Comparison of ENCODE assay signal across 9 cellular contexts in the genomic region with DNA sequence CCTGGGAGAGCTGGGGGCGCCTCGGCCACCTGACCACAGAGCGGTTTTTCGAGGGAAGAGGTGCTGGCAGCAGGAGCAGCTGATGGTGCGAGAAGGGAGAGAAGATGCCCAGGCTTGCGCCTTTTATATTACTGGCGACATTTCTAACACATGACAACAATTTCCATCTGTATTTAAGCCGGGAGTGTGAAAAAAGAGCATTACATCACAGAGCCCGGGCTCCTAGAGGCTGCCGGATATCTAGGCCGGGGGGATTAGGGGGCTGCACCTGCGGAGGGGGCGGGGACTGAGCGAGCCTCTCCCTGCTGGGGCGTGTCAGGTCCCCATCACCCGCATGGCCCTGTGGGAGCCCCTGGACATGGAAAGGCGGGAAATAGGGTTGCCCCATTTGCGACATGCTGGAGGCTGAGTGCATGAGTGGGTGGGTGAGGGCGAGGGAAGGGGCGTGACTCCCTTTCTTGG.
DNase-seq lines count a peak whose midpoint lies in the region; ATAC-seq and TF ChIP-seq lines count a peak whose summit lies in the region.
"Had no signal": no experiment of that assay in that cellular context is flagged by ENCODE, and none has a peak within 500 bp of the region (broad histone marks: within the 10 kb centered on the region; RNA-seq: fewer than 3 reads in every experiment).

No MANE protein-coding gene starts in this region.

- intact Hi-C loops in mammary epithelial cell (cut with micrococcal nuclease), result no loop called here
- intact Hi-C loops in naive thymus-derived CD4-positive, alpha-beta T cell (cut with micrococcal nuclease), result no loop called here

- no peak for DNase-seq in HFFc6
- DNase-seq in mammary epithelial cell, result no peak
- no peak for DNase-seq in stimulated activated effector memory CD8-positive, alpha-beta T cell treated with anti-CD3 and anti-CD28 coated beads, Interleukin-12 subunit alpha, Interleukin-12 subunit beta, amount 100 ng/mL, for 72 hours (ENCODE audit: low spot score in 2 of 2)
- no peak for DNase-seq in hepatic stellate cell (ENCODE audit: low spot score)
- no peak for DNase-seq in activated CD4-positive, alpha-beta T cell treated with anti-CD3 and anti-CD28 coated beads, Interleukin-2, amount 50 U/mL, for 48 hours
- DNase-seq in naive thymus-derived CD4-positive, alpha-beta T cell, result no peak
- DNase-seq: T1000 had no signal

- no peaks in the 10 kb centered on the region for H4K20me1 ChIP-seq in mammary epithelial cell (ENCODE audit: insufficient read depth, low read length)

- peak overlapping the region in 1 of 3 experiments; percentile 43 for H3K4me3 ChIP-seq in mammary epithelial cell (replicated peaks in 1 of 3; ENCODE audit: insufficient read depth in 1 of 3, low read depth in 2 of 3, low read length in 3 of 3)
- peak overlapping the region; percentile 87 for H3K4me3 ChIP-seq in iPS-20b (ENCODE audit: low read length)
- H3K4me3 ChIP-seq in naive thymus-derived CD4-positive, alpha-beta T cell (ENCODE audit: low read length), result no peak overlapping the region

- POLR2A ChIA-PET in naive thymus-derived CD4-positive, alpha-beta T cell (lab: Charles Lee), result no interaction called here

- H3K79me2 ChIP-seq in mammary epithelial cell (ENCODE audit: insufficient read depth, low read length), result no peaks in the 10 kb centered on the region

- WGBS in mammary epithelial cell (ENCODE audit: low coverage, missing lambda C conversion rate), result 0% methylated on average over 1 of the region's 20 CpGs

- in situ Hi-C loops in mammary epithelial cell (cut with MboI; ENCODE audit: low sequenced_read_pairs in 2 of 2), result no loop called here

- H3K27ac Mint-ChIP-seq in HFFc6, result no peak overlapping the region
- H3K27ac Mint-ChIP-seq in stimulated activated effector memory CD8-positive, alpha-beta T cell treated with anti-CD3 and anti-CD28 coated beads, Interleukin-12 subunit alpha, Interleukin-12 subunit beta, amount 100 ng/mL, for 72 hours, result no peak overlapping the region
- H3K27ac Mint-ChIP-seq in naive thymus-derived CD4-positive, alpha-beta T cell, result peak overlapping the region in 1 of 9 donors; percentile 36

- no peaks in the 10 kb centered on the region for H3K9me3 Mint-ChIP-seq in HFFc6
- no peaks in the 10 kb centered on the region for H3K9me3 Mint-ChIP-seq in stimulated activated effector memory CD8-positive, alpha-beta T cell treated with anti-CD3 and anti-CD28 coated beads, Interleukin-12 subunit alpha, Interleukin-12 subunit beta, amount 100 ng/mL, for 72 hours
- peaks cover 0 to 11% (median 0%) of the 10 kb centered on the region in 11 donors for H3K9me3 Mint-ChIP-seq in naive thymus-derived CD4-positive, alpha-beta T cell

- CTCF ChIA-PET in mammary epithelial cell (lab: Charles Lee; ENCODE audit: low non-redundant PET), result no interaction called here
- CTCF ChIA-PET in naive thymus-derived CD4-positive, alpha-beta T cell (lab: Charles Lee), result no interaction called here

- peak overlapping the region; percentile 78; the same call in 1 of the 2 replicates for H3K4me3 Mint-ChIP-seq in HFFc6
- H3K4me3 Mint-ChIP-seq in stimulated activated effector memory CD8-positive, alpha-beta T cell treated with anti-CD3 and anti-CD28 coated beads, Interleukin-12 subunit alpha, Interleukin-12 subunit beta, amount 100 ng/mL, for 72 hours, result no peak overlapping the region
- H3K4me3 Mint-ChIP-seq in naive thymus-derived CD4-positive, alpha-beta T cell, result no peak overlapping the region

- H3K27me3 ChIP-seq in mammary epithelial cell (ENCODE audit: insufficient read depth, low read length), result no peaks in the 10 kb centered on the region
- peaks cover 10% of the 10 kb centered on the region for H3K27me3 ChIP-seq in iPS-20b (ENCODE audit: insufficient read depth, low read length)
- no peaks in the 10 kb centered on the region for H3K27me3 ChIP-seq in naive thymus-derived CD4-positive, alpha-beta T cell (ENCODE audit: control insufficient read depth in 2 of 2, insufficient read depth in 2 of 2, low read length in 2 of 2)

- TF ChIP-seq CTCF in HFFc6 (IDR thresholded peaks at IDR 0.05) (no peak), mammary epithelial cell (conservative IDR thresholded peaks at IDR 0.05 in 1 of 2, IDR thresholded peaks at IDR 0.05 in 1 of 2; ENCODE audit: extremely low read depth in 1 of 2, insufficient read depth in 1 of 2, low read depth in 1 of 2, low read length in 2 of 2) (no peak)

- H3K9me3 ChIP-seq in mammary epithelial cell (replicated peaks; ENCODE audit: insufficient read depth, low read length), result no peaks in the 10 kb centered on the region
- no peaks in the 10 kb centered on the region for H3K9me3 ChIP-seq in iPS-20b (ENCODE audit: insufficient read depth, low read depth, low read length)
- no peaks in the 10 kb centered on the region for H3K9me3 ChIP-seq in naive thymus-derived CD4-positive, alpha-beta T cell (ENCODE audit: control insufficient read depth in 2 of 3, low read length in 3 of 3)

- H3K36me3 ChIP-seq in mammary epithelial cell (ENCODE audit: insufficient read depth, low read length) (no peaks in the 10 kb centered on the region), iPS-20b (ENCODE audit: insufficient read depth, low read depth, low read length) (no peaks in the 10 kb centered on the region)
- no peaks in the 10 kb centered on the region for H3K36me3 ChIP-seq in naive thymus-derived CD4-positive, alpha-beta T cell (ENCODE audit: control insufficient read depth in 2 of 3, insufficient read depth in 3 of 3, low read length in 3 of 3)

- no peaks in the 10 kb centered on the region for H3K27me3 Mint-ChIP-seq in HFFc6 (ENCODE audit: insufficient read depth)
- H3K27me3 Mint-ChIP-seq in naive thymus-derived CD4-positive, alpha-beta T cell, result peaks cover 22 to 33% (median 30%) of the 10 kb centered on the region in 5 donors

- peaks cover 20% of the 10 kb centered on the region for H3K4me1 Mint-ChIP-seq in HFFc6 (ENCODE audit: low read depth)
- H3K4me1 Mint-ChIP-seq in stimulated activated effector memory CD8-positive, alpha-beta T cell treated with anti-CD3 and anti-CD28 coated beads, Interleukin-12 subunit alpha, Interleukin-12 subunit beta, amount 100 ng/mL, for 72 hours, result no peaks in the 10 kb centered on the region
- H3K4me1 Mint-ChIP-seq in naive thymus-derived CD4-positive, alpha-beta T cell, result no peaks in the 10 kb centered on the region

- BruUV-seq in mammary epithelial cell (replicated peaks; lab: Mats Ljungman, UMichigan), result no TSS peak

- peak overlapping the region; percentile 93 for H3K4me2 ChIP-seq in mammary epithelial cell (ENCODE audit: insufficient read depth, low read depth, low read length)

- peak overlapping the region; percentile 88 for H2AFZ ChIP-seq in mammary epithelial cell (ENCODE audit: low read depth, low read length)

- no peaks in the 10 kb centered on the region for H3K36me3 Mint-ChIP-seq in HFFc6 (ENCODE audit: low read depth)
- H3K36me3 Mint-ChIP-seq in stimulated activated effector memory CD8-positive, alpha-beta T cell treated with anti-CD3 and anti-CD28 coated beads, Interleukin-12 subunit alpha, Interleukin-12 subunit beta, amount 100 ng/mL, for 72 hours, result no peaks in the 10 kb centered on the region
- no peaks in the 10 kb centered on the region for H3K36me3 Mint-ChIP-seq in naive thymus-derived CD4-positive, alpha-beta T cell

- H3K27ac ChIP-seq in mammary epithelial cell (ENCODE audit: insufficient read depth, low read depth, low read length), result no peak overlapping the region
- H3K27ac ChIP-seq in iPS-20b (ENCODE audit: low read length), result peak overlapping the region; percentile 100
- no peak overlapping the region for H3K27ac ChIP-seq in naive thymus-derived CD4-positive, alpha-beta T cell (ENCODE audit: low read depth, low read length)

- H3K4me1 ChIP-seq in mammary epithelial cell (ENCODE audit: insufficient read depth, low read length) (peaks cover 7% of the 10 kb centered on the region), iPS-20b (ENCODE audit: insufficient read depth, low read length) (peaks cover 43% of the 10 kb centered on the region)
- no peaks in the 10 kb centered on the region for H3K4me1 ChIP-seq in naive thymus-derived CD4-positive, alpha-beta T cell (ENCODE audit: control insufficient read depth in 2 of 2, insufficient read depth in 2 of 2, low read length in 2 of 2)

- ATAC-seq in stimulated activated effector memory CD8-positive, alpha-beta T cell treated with anti-CD3 and anti-CD28 coated beads, Interleukin-12 subunit alpha, Interleukin-12 subunit beta, amount 100 ng/mL, for 72 hours, result peak; percentile 16
- ATAC-seq in HG02610 (IDR thresholded peaks at IDR 0.05; ENCODE audit: unreplicated experiment), result no peak
- ATAC-seq in naive thymus-derived CD4-positive, alpha-beta T cell, result no peak

- H3K9ac ChIP-seq in mammary epithelial cell (ENCODE audit: insufficient read depth, low read length) (no peak overlapping the region), iPS-20b (ENCODE audit: low read depth, low read length) (peak overlapping the region; percentile 95; the same call in 1 of the 2 replicates)

- dilution Hi-C loops in mammary epithelial cell (cut with HindIII; ENCODE audit: low sequenced_read_pairs), result no loop called here
